1 cellular context compared by ENCODE assay signal in genomic region chr1:19656134-19656779, GRCh38.
TF ChIP-seq lines count a peak whose summit lies in the region.

No MANE protein-coding gene starts in this region.

TF ChIP-seq in H1, 55 proteins besides CTCF, POLR2A, EP300 and RAD21 (continued from another document):
- TF ChIP-seq ZNF274 (IDR thresholded peaks at IDR 0.05; ENCODE audit: borderline replicate concordance, extremely low read depth, low read length) (no peak), CBX5 (IDR thresholded peaks at IDR 0.05; ENCODE audit: low read depth, low read length) (no peak), GTF2F1 (IDR thresholded peaks at IDR 0.05; ENCODE audit: borderline replicate concordance, low read depth, low read length) (no peak), GABPA (IDR thresholded peaks at IDR 0.05; ENCODE audit: borderline replicate concordance, insufficient read depth, low read length) (no peak), KDM4A (IDR thresholded peaks at IDR 0.05; ENCODE audit: low read depth, low read length, severe bottlenecking) (no peak), JUN (IDR thresholded peaks at IDR 0.05; ENCODE audit: low read depth, low read length) (no peak), CHD7 (IDR thresholded peaks at IDR 0.05; ENCODE audit: insufficient replicate concordance, low read length) (no peak), JUND (IDR thresholded peaks at IDR 0.05; ENCODE audit: low read length) (no peak), TEAD4 (IDR thresholded peaks at IDR 0.05; ENCODE audit: low read depth, low read length) (no peak), SP1 (IDR thresholded peaks at IDR 0.05; ENCODE audit: low read depth, low read length) (no peak), SAP30 (IDR thresholded peaks at IDR 0.05; ENCODE audit: insufficient read depth, insufficient replicate concordance, low read length) (no peak)
